Comparison of ENCODE assay signal across 23 cellular contexts in genomic region chr2:29119211-29119610, GRCh38. TPM values are rescaled to one million over a fixed set of nuclear protein-coding genes. Genes with fewer than 3 reads are reported as not detected.
DNase-seq lines count a peak whose midpoint lies in the region; ATAC-seq, FAIRE-seq and TF ChIP-seq lines count a peak whose summit lies in the region.
"Had no signal": no experiment of that assay in that cellular context is flagged by ENCODE, and none has a peak within 500 bp of the region (broad histone marks: within the 10 kb centered on the region; RNA-seq: fewer than 3 reads in every experiment).

No MANE protein-coding gene starts in this region.

- TF ChIP-seq CTCF in Calu3 (IDR thresholded peaks at IDR 0.05; ENCODE audit: unreplicated experiment) (no peak), keratinocyte (optimal IDR thresholded peaks at IDR 0.05 in 1 of 3, IDR thresholded peaks at IDR 0.05 in 1 of 3, conservative IDR thresholded peaks at IDR 0.05 in 1 of 3; ENCODE audit: extremely low read depth in 1 of 3, insufficient read depth in 2 of 3, low read length in 3 of 3) (no peak)

- dilution Hi-C loops in keratinocyte (cut with MboI; ENCODE audit: extremely low pct_ligation_motif_present, low sequenced_read_pairs), result no loop called here

- peaks cover 69% of the 10 kb centered on the region for H3K4me1 ChIP-seq in keratinocyte (ENCODE audit: control insufficient read depth, extremely low read depth, insufficient read depth, low read length)

- H3K79me2 ChIP-seq in keratinocyte (ENCODE audit: control insufficient read depth, insufficient read depth, low read length), result peaks cover 26% of the 10 kb centered on the region

- no peak overlapping the region for H2AFZ ChIP-seq in keratinocyte (ENCODE audit: control insufficient read depth, low read length)
- H2AFZ ChIP-seq: GM23248 had no signal

- CTCF ChIA-PET in activated CD4-positive, alpha-beta memory T cell treated with anti-CD3 and anti-CD28 coated beads, Interleukin-2, amount 10 ng/mL, durations not matched to agents 7 days and 5 days (lab: Charles Lee), result interaction anchor here (1.9 kb wide), 1 partner anchor 10 kb away, joined by 4 read pairs; no protein-coding TSS in a partner anchor
- CTCF ChIA-PET in activated CD4-positive, alpha-beta memory T cell treated with anti-CD3 and anti-CD28 coated beads for 36 hours (lab: Charles Lee), result interaction anchor here (1.3 kb wide), 1 partner anchor 108 kb away, joined by 3 read pairs; no protein-coding TSS in a partner anchor
- CTCF ChIA-PET in Calu3 (lab: Charles Lee), result interaction anchor here (2.9 to 3.6 kb wide), 2 partner anchors 10 to 13 kb away, joined by 15 to 20 read pairs; no protein-coding TSS in a partner anchor

- H4K20me1 ChIP-seq in keratinocyte (ENCODE audit: control insufficient read depth, extremely low read depth, insufficient read depth, low read length), result no peaks in the 10 kb centered on the region

- H3K27ac Mint-ChIP-seq in activated CD4-positive, alpha-beta memory T cell treated with anti-CD3 and anti-CD28 coated beads, Interleukin-2, amount 10 ng/mL, durations not matched to agents 7 days and 5 days, result peak overlapping the region; percentile 56
- H3K27ac Mint-ChIP-seq in activated CD4-positive, alpha-beta memory T cell treated with anti-CD3 and anti-CD28 coated beads for 36 hours, result no peak overlapping the region
- peak overlapping the region; percentile 97 for H3K27ac Mint-ChIP-seq in Calu3 (ENCODE audit: unreplicated experiment)
- peak overlapping the region; percentile 28 for H3K27ac Mint-ChIP-seq in T-helper 1 cell treated with Interleukin-12 subunit alpha and Interleukin-12 subunit beta and Interleukin-4 antibody, amounts not matched to agents 30 μg/mL and 1 μg/mL, for 36 hours

- POLR2A ChIA-PET in activated CD4-positive, alpha-beta memory T cell treated with anti-CD3 and anti-CD28 coated beads, Interleukin-2, amount 10 ng/mL, durations not matched to agents 7 days and 5 days (lab: Charles Lee), result interaction anchor here (0.7 to 6.1 kb wide), 5 partner anchors 11 to 200 kb away, joined by 3 to 66 read pairs (median 24); no protein-coding TSS in a partner anchor
- POLR2A ChIA-PET in activated CD4-positive, alpha-beta memory T cell treated with anti-CD3 and anti-CD28 coated beads for 36 hours (lab: Charles Lee), result interaction anchor here (1.2 to 7.5 kb wide), 2 partner anchors 11 to 108 kb away, joined by 3 to 49 read pairs; no protein-coding TSS in a partner anchor

- peak overlapping the region; percentile 99 for H3K27ac ChIP-seq in keratinocyte (ENCODE audit: control insufficient read depth, insufficient read depth, low read length)
- H3K27ac ChIP-seq: GM23248, left ventricle myocardium inferior, spleen, thoracic aorta had no signal

- ATAC-seq in GM21528 (IDR thresholded peaks at IDR 0.05; ENCODE audit: low FRiP score, unreplicated experiment), result no peak

- no peak for DNase-seq in activated CD4-positive, alpha-beta memory T cell treated with anti-CD3 and anti-CD28 coated beads, Interleukin-2, amount 10 ng/mL, durations not matched to agents 7 days and 5 days
- no peak for DNase-seq in activated CD4-positive, alpha-beta memory T cell treated with anti-CD3 and anti-CD28 coated beads for 36 hours
- DNase-seq in Calu3 (no peak), keratinocyte (ENCODE audit: low read depth, low spot score) (no peak), KBM-7 (no peak), NCI-H187 treated with DMSO at 0.1 percent for 48 hours (lab: John Stamatoyannopoulos, UW) (no peak)
- DNase-seq: dermis blood vessel endothelial cell, DMS79, GM23248, left ventricle myocardium inferior, NCI-H1048, NCI-H524 treated with DMSO at 0.1 percent for 48 hours, SHP77 treated with DMSO at 0.1 percent for 48 hours, spleen had no signal

- H3K9ac ChIP-seq in keratinocyte (ENCODE audit: control insufficient read depth, extremely low read depth, insufficient read depth, low read length), result peak overlapping the region; percentile 3
- H3K9ac ChIP-seq: GM23248 had no signal

- H3K36me3 ChIP-seq in keratinocyte (ENCODE audit: control insufficient read depth in 2 of 2, extremely low read depth in 1 of 2, insufficient read depth in 2 of 2, low read length in 2 of 2), result peaks cover 3 to 10% of the 10 kb centered on the region in 2 experiments
- H3K36me3 ChIP-seq: thoracic aorta had no signal

- H3K9me1 ChIP-seq in keratinocyte (ENCODE audit: control insufficient read depth, extremely low read depth, insufficient read depth, low read length), result no peaks in the 10 kb centered on the region

- H3K4me2 ChIP-seq in keratinocyte (ENCODE audit: control insufficient read depth, extremely low read depth, insufficient read depth, low read depth, low read length), result peak overlapping the region; percentile 55

- no TSS peak for BruUV-seq in Calu3 (replicated peaks; lab: Mats Ljungman, UMichigan)

- H3K4me3 Mint-ChIP-seq in activated CD4-positive, alpha-beta memory T cell treated with anti-CD3 and anti-CD28 coated beads, Interleukin-2, amount 10 ng/mL, durations not matched to agents 7 days and 5 days, result peak overlapping the region; percentile 21
- H3K4me3 Mint-ChIP-seq in activated CD4-positive, alpha-beta memory T cell treated with anti-CD3 and anti-CD28 coated beads for 36 hours, result no peak overlapping the region
- peak overlapping the region; percentile 79 for H3K4me3 Mint-ChIP-seq in Calu3 (ENCODE audit: low read depth, unreplicated experiment)
- no peak overlapping the region for H3K4me3 Mint-ChIP-seq in T-helper 1 cell treated with Interleukin-12 subunit alpha and Interleukin-12 subunit beta and Interleukin-4 antibody, amounts not matched to agents 30 μg/mL and 1 μg/mL, for 36 hours
- H3K4me3 Mint-ChIP-seq: CD14-positive monocyte had no signal

- no peaks in the 10 kb centered on the region for H3K27me3 Mint-ChIP-seq in activated CD4-positive, alpha-beta memory T cell treated with anti-CD3 and anti-CD28 coated beads, Interleukin-2, amount 10 ng/mL, durations not matched to agents 7 days and 5 days
- no peaks in the 10 kb centered on the region for H3K27me3 Mint-ChIP-seq in activated CD4-positive, alpha-beta memory T cell treated with anti-CD3 and anti-CD28 coated beads for 36 hours
- H3K27me3 Mint-ChIP-seq in Calu3 (ENCODE audit: unreplicated experiment), result no peaks in the 10 kb centered on the region
- peaks cover 4% of the 10 kb centered on the region for H3K27me3 Mint-ChIP-seq in T-helper 1 cell treated with Interleukin-12 subunit alpha and Interleukin-12 subunit beta and Interleukin-4 antibody, amounts not matched to agents 30 μg/mL and 1 μg/mL, for 36 hours (ENCODE audit: low read depth)

- peak overlapping the region in 2 of 3 experiments; percentile 2 to 5 for H3K4me3 ChIP-seq in keratinocyte (ENCODE audit: control insufficient read depth in 2 of 3, extremely low read depth in 1 of 3, insufficient read depth in 2 of 3, low read depth in 1 of 3, low read length in 3 of 3)
- H3K4me3 ChIP-seq: GM23248, left ventricle myocardium inferior, spleen, thoracic aorta had no signal

- intact Hi-C loops in activated CD4-positive, alpha-beta memory T cell treated with anti-CD3 and anti-CD28 coated beads for 36 hours (cut with micrococcal nuclease), result loop anchor here (5.0 to 10.0 kb wide), 3 partner anchors 497 to 1306 kb away; partner anchors contain the start of gene YPEL5
- intact Hi-C loops in Calu3 (cut with micrococcal nuclease; ENCODE audit: unreplicated experiment), result loop anchor here (10.0 kb wide), 1 partner anchor 164 kb away; no protein-coding TSS in a partner anchor

- H3K36me3 Mint-ChIP-seq in activated CD4-positive, alpha-beta memory T cell treated with anti-CD3 and anti-CD28 coated beads, Interleukin-2, amount 10 ng/mL, durations not matched to agents 7 days and 5 days (ENCODE audit: low read depth), result peaks cover 52% of the 10 kb centered on the region
- H3K36me3 Mint-ChIP-seq in activated CD4-positive, alpha-beta memory T cell treated with anti-CD3 and anti-CD28 coated beads for 36 hours, result peaks cover 17% of the 10 kb centered on the region
- peaks cover 96% of the 10 kb centered on the region for H3K36me3 Mint-ChIP-seq in Calu3 (ENCODE audit: insufficient read depth, unreplicated experiment)
- H3K36me3 Mint-ChIP-seq in T-helper 1 cell treated with Interleukin-12 subunit alpha and Interleukin-12 subunit beta and Interleukin-4 antibody, amounts not matched to agents 30 μg/mL and 1 μg/mL, for 36 hours (ENCODE audit: low read depth), result peaks cover 29% of the 10 kb centered on the region

- in situ Hi-C loops in KBM-7 (cut with MboI; ENCODE audit: low pct_unique_long_range_greater_than_20kb, low sequenced_read_pairs), result no loop called here

- no peak for FAIRE-seq in keratinocyte (lab: Jason Lieb, UNC)
- FAIRE-seq: frontal cortex had no signal

- H3K4me1 Mint-ChIP-seq in activated CD4-positive, alpha-beta memory T cell treated with anti-CD3 and anti-CD28 coated beads, Interleukin-2, amount 10 ng/mL, durations not matched to agents 7 days and 5 days, result peaks cover 58% of the 10 kb centered on the region
- peaks cover 62% of the 10 kb centered on the region for H3K4me1 Mint-ChIP-seq in activated CD4-positive, alpha-beta memory T cell treated with anti-CD3 and anti-CD28 coated beads for 36 hours (ENCODE audit: low read depth)
- H3K4me1 Mint-ChIP-seq in Calu3 (ENCODE audit: low read depth, unreplicated experiment), result peaks cover 48% of the 10 kb centered on the region
- H3K4me1 Mint-ChIP-seq in T-helper 1 cell treated with Interleukin-12 subunit alpha and Interleukin-12 subunit beta and Interleukin-4 antibody, amounts not matched to agents 30 μg/mL and 1 μg/mL, for 36 hours (ENCODE audit: low read depth), result peaks cover 49% of the 10 kb centered on the region

- no peaks in the 10 kb centered on the region for H3K27me3 ChIP-seq in keratinocyte (ENCODE audit: control insufficient read depth, extremely low read depth, insufficient read depth, low read length)

- peaks cover 10% of the 10 kb centered on the region for H3K9me3 Mint-ChIP-seq in activated CD4-positive, alpha-beta memory T cell treated with anti-CD3 and anti-CD28 coated beads, Interleukin-2, amount 10 ng/mL, durations not matched to agents 7 days and 5 days
- peaks cover 8% of the 10 kb centered on the region for H3K9me3 Mint-ChIP-seq in activated CD4-positive, alpha-beta memory T cell treated with anti-CD3 and anti-CD28 coated beads for 36 hours
- no peaks in the 10 kb centered on the region for H3K9me3 Mint-ChIP-seq in Calu3 (ENCODE audit: low read depth, unreplicated experiment)
- peaks cover 9% of the 10 kb centered on the region for H3K9me3 Mint-ChIP-seq in T-helper 1 cell treated with Interleukin-12 subunit alpha and Interleukin-12 subunit beta and Interleukin-4 antibody, amounts not matched to agents 30 μg/mL and 1 μg/mL, for 36 hours

- H3K9me3 ChIP-seq in keratinocyte (ENCODE audit: control insufficient read depth, low read depth, low read length), result no peaks in the 10 kb centered on the region

RNA-seq across cellular contexts. Expression of gene CLIP4, which starts 4.0 kb away (rescaled TPM):
- total RNA-seq in activated CD4-positive, alpha-beta memory T cell treated with anti-CD3 and anti-CD28 coated beads, Interleukin-2, amount 10 ng/mL, durations not matched to agents 7 days and 5 days, result 10 to 100 TPM; 31.7 to 33.7 TPM
- 10 to 100 TPM; 26.5 to 27.9 TPM for total RNA-seq in activated CD4-positive, alpha-beta memory T cell treated with anti-CD3 and anti-CD28 coated beads for 36 hours
- 136 and 184 TPM in 2 replicates for total RNA-seq in Calu3 (2022)
- 32.1 to 51.3 TPM (median 46.6 TPM) in 3 replicates for polyA plus RNA-seq in keratinocyte
- polyA plus RNA-seq in keratinocyte (2011; ENCODE audit: low read depth), result 73.0 TPM
- 25.9 and 51.5 TPM in 2 replicates for polyA plus RNA-seq in keratinocyte (2011; cell fraction: cytosol; rRNA removed)
- polyA plus RNA-seq in keratinocyte (2011; cell fraction: nucleus; rRNA removed), result 59.3 and 81.4 TPM in 2 replicates
- 24.0 and 55.6 TPM in 2 replicates for polyA plus RNA-seq in keratinocyte (2012; ENCODE audit: low replicate concordance)
- polyA minus RNA-seq in keratinocyte, result 14.5 to 68.6 TPM (median 67.0 TPM) in 3 replicates
- polyA minus RNA-seq in keratinocyte (2011; cell fraction: cytosol; rRNA and poly(A)+ RNA removed), result 26.7 TPM
- polyA minus RNA-seq in keratinocyte (2011; cell fraction: nucleus; rRNA and poly(A)+ RNA removed), result 60.5 and 97.9 TPM in 2 replicates

RNA-seq across cellular contexts. Expression of gene PCARE, which starts 44.9 kb away (rescaled TPM):
- total RNA-seq in activated CD4-positive, alpha-beta memory T cell treated with anti-CD3 and anti-CD28 coated beads, Interleukin-2, amount 10 ng/mL, durations not matched to agents 7 days and 5 days, result not detected
- total RNA-seq in activated CD4-positive, alpha-beta memory T cell treated with anti-CD3 and anti-CD28 coated beads for 36 hours, result not detected
- total RNA-seq in Calu3 (2022), result not detected in 2 replicates
- polyA plus RNA-seq in keratinocyte, result 0.01 TPM in 1 of 3 replicates, not detected in the others
- not detected for polyA plus RNA-seq in keratinocyte (2011; ENCODE audit: low read depth)
- polyA plus RNA-seq in keratinocyte (2011; cell fraction: cytosol; rRNA removed), result not detected in 2 replicates
- polyA plus RNA-seq in keratinocyte (2011; cell fraction: nucleus; rRNA removed), result not detected in 2 replicates
- not detected in 2 replicates for polyA plus RNA-seq in keratinocyte (2012; ENCODE audit: low replicate concordance)
- not detected in 3 replicates for polyA minus RNA-seq in keratinocyte
- polyA minus RNA-seq in keratinocyte (2011; cell fraction: cytosol; rRNA and poly(A)+ RNA removed), result not detected
- not detected in 2 replicates for polyA minus RNA-seq in keratinocyte (2011; cell fraction: nucleus; rRNA and poly(A)+ RNA removed)
- total RNA-seq: A673; dermis blood vessel endothelial cell; frontal cortex; GM23248; mucosa of gallbladder; renal cortical epithelial cell; spleen; T-helper 1 cell treated with Interleukin-12 subunit alpha and Interleukin-12 subunit beta and Interleukin-4 antibody, amounts not matched to agents 30 ng/mL and 1 ng/mL, for 36 hours; thoracic aorta had no signal
- polyA plus RNA-seq: CD14-positive monocyte, GM23248, spleen had no signal

Comparison
In these comparisons a context has a peak if more than half of its experiments do, and no peak if none do; other contexts are left out.
1. H3K4me3 Mint-ChIP-seq: peak in activated CD4-positive, alpha-beta memory T cell treated with anti-CD3 and anti-CD28 coated beads, Interleukin-2, amount 10 ng/mL, durations not matched to agents 7 days and 5 days (single experiment) and Calu3 (single experiment); none in activated CD4-positive, alpha-beta memory T cell treated with anti-CD3 and anti-CD28 coated beads for 36 hours (single experiment) and T-helper 1 cell treated with Interleukin-12 subunit alpha and Interleukin-12 subunit beta and Interleukin-4 antibody, amounts not matched to agents 30 μg/mL and 1 μg/mL, for 36 hours (single experiment).